Comparison of ENCODE assay signal across 8 cellular contexts in the genomic region with DNA sequence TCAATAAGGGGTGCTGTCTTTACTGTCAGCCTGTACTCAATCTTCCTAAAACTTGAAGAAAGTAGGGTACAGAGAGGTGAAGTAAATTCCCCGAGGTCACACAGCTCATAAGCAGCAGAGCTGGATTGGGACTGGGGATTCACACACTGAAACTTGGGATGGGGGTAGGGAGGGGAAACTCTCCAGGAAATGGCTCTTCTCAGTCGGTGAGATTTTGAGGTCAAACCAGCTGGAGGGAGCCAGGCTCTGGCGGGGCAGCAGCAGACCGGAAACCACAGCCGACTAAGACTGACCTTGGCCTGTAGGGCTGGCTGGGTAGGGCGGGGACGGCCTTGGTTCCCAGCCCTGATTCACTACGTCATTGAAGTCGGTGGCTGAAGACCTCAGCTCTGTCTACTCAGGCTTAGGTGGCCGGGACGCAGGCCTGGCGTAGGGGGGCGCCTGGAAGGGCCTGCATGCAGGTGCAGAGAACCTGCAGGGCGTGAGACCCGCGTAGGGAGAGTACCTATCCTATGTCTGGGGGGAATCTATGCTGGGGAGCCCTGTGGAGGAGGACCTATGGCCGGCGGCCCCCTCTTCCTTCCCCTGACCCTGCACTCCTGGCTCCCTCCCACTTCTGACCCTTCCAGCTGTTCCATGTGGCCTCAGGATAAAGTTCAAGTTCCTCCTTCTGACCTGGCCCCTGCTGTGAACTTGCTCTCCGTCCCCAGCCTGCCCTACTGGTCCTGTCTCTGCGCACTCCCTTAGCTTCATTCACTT. TPM values are rescaled to one million over a fixed set of nuclear protein-coding genes. Genes with fewer than 3 reads are reported as not detected.
DNase-seq lines count a peak whose midpoint lies in the region; ATAC-seq and TF ChIP-seq lines count a peak whose summit lies in the region.

No MANE protein-coding gene starts in this region.

- H3K36me3 Mint-ChIP-seq in activated CD8-positive, alpha-beta T cell treated with anti-CD3 and anti-CD28 coated beads for 36 hours (ENCODE audit: low read depth): no peaks in the 10 kb centered on the region

- H3K4me3 ChIP-seq in heart left ventricle: peak overlapping the region in 1 of 12 donors; percentile 28

- no peak overlapping the region for H3K27ac Mint-ChIP-seq in activated CD8-positive, alpha-beta T cell treated with anti-CD3 and anti-CD28 coated beads for 36 hours

- TF ChIP-seq POLR2A in heart left ventricle (IDR thresholded peaks at IDR 0.05): no peak

- peaks cover 10% of the 10 kb centered on the region for H3K4me1 Mint-ChIP-seq in activated CD8-positive, alpha-beta T cell treated with anti-CD3 and anti-CD28 coated beads for 36 hours (ENCODE audit: low read depth)

- no peaks in the 10 kb centered on the region for H3K9me3 Mint-ChIP-seq in activated CD8-positive, alpha-beta T cell treated with anti-CD3 and anti-CD28 coated beads for 36 hours

- no peaks in the 10 kb centered on the region for H3K27me3 ChIP-seq in heart left ventricle

- no peaks in the 10 kb centered on the region for H3K27me3 Mint-ChIP-seq in activated CD8-positive, alpha-beta T cell treated with anti-CD3 and anti-CD28 coated beads for 36 hours

- intact Hi-C loops in activated CD8-positive, alpha-beta T cell treated with anti-CD3 and anti-CD28 coated beads for 36 hours (cut with micrococcal nuclease): no loop called here
- intact Hi-C loops in heart left ventricle (cut with DNase I): loop anchor here in 6 of 10 donors (10.0 kb wide), 1 partner anchor 55 kb away; no protein-coding TSS in a partner anchor

- CTCF ChIA-PET in activated CD8-positive, alpha-beta T cell treated with anti-CD3 and anti-CD28 coated beads for 36 hours (lab: Charles Lee): interaction anchor here (1.4 to 1.5 kb wide), 2 partner anchors 13 to 51 kb away, joined by 3 to 5 read pairs; no protein-coding TSS in a partner anchor

- H3K9me3 ChIP-seq in heart left ventricle: no peaks in the 10 kb centered on the region

- no peak overlapping the region for H3K4me3 Mint-ChIP-seq in activated CD8-positive, alpha-beta T cell treated with anti-CD3 and anti-CD28 coated beads for 36 hours

- peaks cover 0 to 23% (median 16%) of the 10 kb centered on the region in 12 donors for H3K4me1 ChIP-seq in heart left ventricle

- POLR2A ChIA-PET in activated CD8-positive, alpha-beta T cell treated with anti-CD3 and anti-CD28 coated beads for 36 hours (lab: Charles Lee): interaction anchor here (0.8 kb wide), 2 partner anchors 108 to 158 kb away, joined by 3 to 4 read pairs; no protein-coding TSS in a partner anchor

- TF ChIP-seq CTCF in activated CD8-positive, alpha-beta T cell treated with anti-CD3 and anti-CD28 coated beads for 36 hours (IDR thresholded peaks at IDR 0.05): no peak
- no peak for TF ChIP-seq CTCF in heart left ventricle (IDR thresholded peaks at IDR 0.05)

- peak; percentile 84 for DNase-seq in AG08395 (ENCODE audit: low spot score)
- DNase-seq in HPDE6-E6E7 (ENCODE audit: extremely low spot score): peak; percentile 67
- peak; percentile 46 for DNase-seq in activated CD8-positive, alpha-beta T cell treated with anti-CD3 and anti-CD28 coated beads for 36 hours
- DNase-seq in heart left ventricle: peak; percentile 86 to 90 (median 88)
- DNase-seq in pulmonary artery endothelial cell (ENCODE audit: low read depth, low spot score): peak; percentile 59
- no peak for DNase-seq in NCI-H1105 (lab: John Stamatoyannopoulos, UW)

- no peaks in the 10 kb centered on the region for H3K36me3 ChIP-seq in heart left ventricle

- WGBS in heart left ventricle, 4 donors: 34 to 43% (median 39%) methylated on average over 19 to 20 of the region's 20 CpGs

- ATAC-seq in GM19324 (IDR thresholded peaks at IDR 0.05; ENCODE audit: low FRiP score, unreplicated experiment) (peak; percentile 57), heart left ventricle (peak; percentile 91 to 99 (median 98)), HG03039 (IDR thresholded peaks at IDR 0.05; ENCODE audit: unreplicated experiment) (no peak)
- ATAC-seq in activated CD8-positive, alpha-beta T cell treated with anti-CD3 and anti-CD28 coated beads for 36 hours: peak; percentile 78

- peak overlapping the region in 11 of 12 donors; percentile 51 to 89 (median 77) for H3K27ac ChIP-seq in heart left ventricle

RNA-seq across cellular contexts. Expression of gene SLC4A1, which starts 11.8 kb away (rescaled TPM):
- not detected for total RNA-seq in activated CD8-positive, alpha-beta T cell treated with anti-CD3 and anti-CD28 coated beads for 36 hours
- total RNA-seq in heart left ventricle: 1 to 10 TPM in 1 of 9 donors, under 1 TPM in 7, not detected in 1; 0.29 to 3.3 (median 0.61) TPM
- under 1 TPM in 1 of 2 donors, not detected in 1; 0.03 TPM for polyA plus RNA-seq in heart left ventricle
- total RNA-seq in pulmonary artery endothelial cell: not detected in 2 replicates

RNA-seq across cellular contexts. Expression of gene RUNDC3A, which starts 28.6 kb away (rescaled TPM):
- under 1 TPM in 1 of 2 experiments, not detected in 1; 0.22 TPM for total RNA-seq in activated CD8-positive, alpha-beta T cell treated with anti-CD3 and anti-CD28 coated beads for 36 hours
- total RNA-seq in heart left ventricle (1 to 10 TPM in 2 of 9 donors, under 1 TPM in 6, not detected in 1; 0.27 to 1.3 (median 0.57) TPM), pulmonary artery endothelial cell (0.07 and 0.21 TPM in 2 replicates)
- polyA plus RNA-seq in heart left ventricle: under 1 TPM; 0.19 to 0.57 TPM

RNA-seq across cellular contexts. Expression of gene SLC25A39, which starts 44.9 kb away (rescaled TPM):
- total RNA-seq in activated CD8-positive, alpha-beta T cell treated with anti-CD3 and anti-CD28 coated beads for 36 hours: 100 to 1,000 TPM; 149 to 153 TPM
- total RNA-seq in heart left ventricle: 10 to 100 TPM; 37.2 to 78.5 (median 49.7) TPM
- polyA plus RNA-seq in heart left ventricle: 10 to 100 TPM; 60.2 to 96.0 TPM
- total RNA-seq in pulmonary artery endothelial cell: 77.7 and 78.9 TPM in 2 replicates
